In genomic region chr18:55489034-55489741, GRCh38 we compare ENCODE assay signal across 9 cellular contexts.
DNase-seq lines count a peak whose midpoint lies in the region; ATAC-seq, FAIRE-seq and TF ChIP-seq lines count a peak whose summit lies in the region.
"Had no signal": no experiment of that assay in that cellular context is flagged by ENCODE, and none has a peak within 500 bp of the region (broad histone marks: within the 10 kb centered on the region; RNA-seq: fewer than 3 reads in every experiment).

No MANE protein-coding gene starts in this region.

- peak overlapping the region; percentile 60; the same call in 1 of the 2 replicates for H4K8ac ChIP-seq in H1 (ENCODE audit: extremely low read depth, insufficient read depth, low read length)

- no peak for FAIRE-seq in H1 (lab: Jason Lieb, UNC)

- H2BK120ac ChIP-seq in H1 (replicated peaks; ENCODE audit: low read depth, low read length): peak overlapping the region; percentile 52

- DNase-seq in ELF-1 (ENCODE audit: low read depth, low spot score) (peak; percentile 25), H1 (ENCODE audit: low read depth in 1 of 2, low spot score in 2 of 2) (no peak), NCI-H2029 treated with DMSO at 0.1 percent for 48 hours (lab: John Stamatoyannopoulos, UW) (no peak), NOMO-1 (lab: John Stamatoyannopoulos, UW; ENCODE audit: unreplicated experiment in 2 of 2) (no peak), NOMO-1 treated with dmso at 0.1 percent for 144 hours (lab: John Stamatoyannopoulos, UW; ENCODE audit: unreplicated experiment) (no peak), adrenal gland (no peak)
- DNase-seq: activated CD8-positive, alpha-beta memory T cell treated with anti-CD3 and anti-CD28 coated beads, Interleukin-2, amount 50 U/mL, for 4 hours had no signal

- POLR2A ChIA-PET in H1 (lab: Charles Lee; ENCODE audit: partially characterized antibody): interaction anchor here (0.7 to 1.8 kb wide), 6 partner anchors 10 to 98 kb away, joined by 3 to 9 read pairs (median 4); no protein-coding TSS in a partner anchor

- peak; percentile 34 for ATAC-seq in GM21423 (IDR thresholded peaks at IDR 0.05; ENCODE audit: unreplicated experiment)

- peak overlapping the region; percentile 41 for H3K4me3 ChIP-seq in HUES48 (ENCODE audit: low read depth, low read length)
- peak overlapping the region in 1 of 4 experiments; percentile 31; a peak in 2 of 8 replicates for H3K4me3 ChIP-seq in H1 (ENCODE audit: extremely low read depth in 1 of 4, insufficient read depth in 2 of 4, low read depth in 3 of 4, low read length in 4 of 4)
- H3K4me3 ChIP-seq in adrenal gland: no peak overlapping the region

- CTCF ChIA-PET in H1 (lab: Charles Lee; ENCODE audit: partially characterized antibody): interaction anchor here (1.1 to 1.8 kb wide), 2 partner anchors 13 to 291 kb away, joined by 3 to 4 read pairs; no protein-coding TSS in a partner anchor

- H2BK12ac ChIP-seq in H1 (ENCODE audit: low read depth, low read length): peak overlapping the region; percentile 45

- H4K5ac ChIP-seq in H1 (ENCODE audit: insufficient read length, low read depth, low read length): peak overlapping the region; percentile 15

- peaks cover 63% of the 10 kb centered on the region for H3K4me1 ChIP-seq in HUES48 (ENCODE audit: control insufficient read depth, insufficient read depth, low read length)
- H3K4me1 ChIP-seq in H1 (replicated peaks in 1 of 4; ENCODE audit: control insufficient read depth in 3 of 4, insufficient read depth in 4 of 4, low read length in 3 of 4): peaks cover 6 to 23% (median 14%) of the 10 kb centered on the region in 4 experiments; a peak in 5 of 7 replicates
- H3K4me1 ChIP-seq in adrenal gland (replicated peaks in 1 of 2): no peaks in the 10 kb centered on the region

- H3K23ac ChIP-seq in H1 (ENCODE audit: insufficient read length): no peak overlapping the region

- H2BK20ac ChIP-seq in H1 (ENCODE audit: low read length): peak overlapping the region; percentile 73; the same call in 1 of the 2 replicates

- TF ChIP-seq POLR2A in H1 (IDR thresholded peaks at IDR 0.05; ENCODE audit: control extremely low read depth in 1 of 2, low read depth in 2 of 2, low read length in 2 of 2): no peak
- TF ChIP-seq POLR2A in adrenal gland (IDR thresholded peaks at IDR 0.05): no peak

- no peak overlapping the region for H3K4ac ChIP-seq in H1 (replicated peaks; ENCODE audit: insufficient read length, low read depth, low read length)

- no peak overlapping the region for H3K14ac ChIP-seq in H1 (ENCODE audit: insufficient read length)

- TF ChIP-seq EP300 in H1 (IDR thresholded peaks at IDR 0.05; ENCODE audit: borderline replicate concordance in 1 of 2, low read depth in 2 of 2, low read length in 2 of 2): no peak

- no peaks in the 10 kb centered on the region for H3K36me3 ChIP-seq in HUES48 (ENCODE audit: control insufficient read depth, insufficient read depth, low read length)
- no peaks in the 10 kb centered on the region for H3K36me3 ChIP-seq in H1 (ENCODE audit: control insufficient read depth in 2 of 4, insufficient read depth in 4 of 4, low read length in 3 of 4)
- H3K36me3 ChIP-seq in adrenal gland (replicated peaks in 1 of 2): no peaks in the 10 kb centered on the region

- H3K23me2 ChIP-seq in H1 (ENCODE audit: low read depth, low read length): no peaks in the 10 kb centered on the region; the same call in 1 of the 2 replicates

- H3K79me2 ChIP-seq in H1 (ENCODE audit: control insufficient read depth in 1 of 2, insufficient read depth in 2 of 2, low read length in 2 of 2): peaks cover 0 to 84% of the 10 kb centered on the region in 2 experiments; a peak in 2 of 4 replicates

- no peak overlapping the region for H2AFZ ChIP-seq in H1 (ENCODE audit: low read length)

- H3K9me3 ChIP-seq in HUES48 (ENCODE audit: control insufficient read depth, insufficient read depth, low read length): no peaks in the 10 kb centered on the region
- no peaks in the 10 kb centered on the region for H3K9me3 ChIP-seq in H1 (ENCODE audit: insufficient read depth in 2 of 2, low read depth in 1 of 2, low read length in 1 of 2)
- no peaks in the 10 kb centered on the region for H3K9me3 ChIP-seq in adrenal gland (replicated peaks in 1 of 3)

- H3K18ac ChIP-seq in H1 (ENCODE audit: extremely low read depth, low read length): no peak overlapping the region; the same call in 1 of the 2 replicates

- 58% methylated on average over 4 of the region's 4 CpGs; no CpG with 5 or more reads in 1 of the 2 experiments for WGBS in H1 (ENCODE audit: extremely low coverage in 1 of 2, insufficient coverage in 1 of 2, insufficient read length in 1 of 2, insufficient replicate concordance in 2 of 2, low coverage in 1 of 2, low lambda C conversion rate in 2 of 2, missing lambda C conversion rate in 1 of 2), 2 experiments
- WGBS in adrenal gland, 4 donors: 61 to 71% (median 66%) methylated on average over 4 of the region's 4 CpGs

- 0 out of 2 replicates have a peak overlapping the region, but pooled peaks have one; percentile 32 for H2BK15ac ChIP-seq in H1 (ENCODE audit: low read length)

- H3K9ac ChIP-seq in HUES48 (ENCODE audit: low read depth, low read length): no peak overlapping the region
- no peak overlapping the region for H3K9ac ChIP-seq in H1 (replicated peaks in 1 of 4; ENCODE audit: extremely low read depth in 1 of 4, low read depth in 3 of 4, low read length in 3 of 4)

- H4K20me1 ChIP-seq in H1 (replicated peaks in 1 of 2; ENCODE audit: control insufficient read depth in 1 of 2, insufficient read depth in 2 of 2, low read length in 2 of 2): peaks cover 10 to 11% of the 10 kb centered on the region in 2 experiments

- peak overlapping the region; percentile 95 for H3K27ac ChIP-seq in HUES48 (ENCODE audit: low read depth, low read length)
- H3K27ac ChIP-seq in H1 (ENCODE audit: low read depth, low read length): 0 out of 2 replicates have a peak overlapping the region, but pooled peaks have one; percentile 29
- no peak overlapping the region for H3K27ac ChIP-seq in adrenal gland

- no peak for TF ChIP-seq RAD21 in H1 (IDR thresholded peaks at IDR 0.05 in 1 of 2, conservative IDR thresholded peaks at IDR 0.05 in 1 of 2; ENCODE audit: low read depth in 2 of 2, low read length in 2 of 2)

- no peaks in the 10 kb centered on the region for H3K79me1 ChIP-seq in H1 (ENCODE audit: low read depth, low read length)

- H2BK5ac ChIP-seq in H1 (ENCODE audit: low read depth, low read length): peak overlapping the region; percentile 12; the same call in 1 of the 2 replicates

- no peaks in the 10 kb centered on the region for H3K27me3 ChIP-seq in HUES48 (ENCODE audit: control insufficient read depth, insufficient read depth, low read length)
- no peaks in the 10 kb centered on the region for H3K27me3 ChIP-seq in H1 (replicated peaks in 1 of 4; ENCODE audit: control insufficient read depth in 3 of 4, extremely low read depth in 1 of 4, insufficient read depth in 3 of 4, low read length in 3 of 4)
- H3K27me3 ChIP-seq in adrenal gland: no peaks in the 10 kb centered on the region

- peak overlapping the region; percentile 20; the same call in 1 of the 2 replicates for H2AK5ac ChIP-seq in H1 (ENCODE audit: low read depth, low read length)

- TF ChIP-seq CTCF in H1 (IDR thresholded peaks at IDR 0.05; ENCODE audit: control extremely low read depth in 1 of 3, insufficient read depth in 1 of 3, low read depth in 1 of 3, low read length in 3 of 3) (no peak), adrenal gland (IDR thresholded peaks at IDR 0.05) (no peak)

- intact Hi-C loops in adrenal gland (cut with DNase I): no loop called here

- no peak overlapping the region for H3K56ac ChIP-seq in H1 (replicated peaks; ENCODE audit: insufficient read length, low read depth, low read length)

- peak overlapping the region; percentile 44 for H4K91ac ChIP-seq in H1 (replicated peaks; ENCODE audit: insufficient read length, low read length)

- peak overlapping the region; percentile 56 to 59 for H3K4me2 ChIP-seq in H1 (ENCODE audit: insufficient read depth in 1 of 2, low read depth in 2 of 2, low read length in 2 of 2)

TF ChIP-seq in H1, 55 proteins besides CTCF, POLR2A, EP300 and RAD21:
- TF ChIP-seq TAF7 (optimal IDR thresholded peaks at IDR 0.05; ENCODE audit: borderline replicate concordance, low read depth, low read length): no peak
- TF ChIP-seq CBX5 (IDR thresholded peaks at IDR 0.05; ENCODE audit: low read depth, low read length): no peak
- no peak for TF ChIP-seq BACH1 (IDR thresholded peaks at IDR 0.05; ENCODE audit: low read length)
- TF ChIP-seq CBX8 (IDR thresholded peaks at IDR 0.05; ENCODE audit: borderline replicate concordance, low read depth, low read length): no peak
- no peak for TF ChIP-seq CHD1 (IDR thresholded peaks at IDR 0.05; ENCODE audit: low read depth, low read length)
- TF ChIP-seq USF2 (IDR thresholded peaks at IDR 0.05; ENCODE audit: low read length): no peak
- TF ChIP-seq TEAD4 (IDR thresholded peaks at IDR 0.05; ENCODE audit: low read depth, low read length): no peak

Comparison
In these comparisons a context has a peak if more than half of its experiments do, and no peak if none do; other contexts are left out.
1. H3K27ac ChIP-seq: peak in HUES48 (single experiment) and H1 (single experiment); none in adrenal gland (0 of 5).